Comparison of ENCODE assay signal across 9 cellular contexts in the genomic region with DNA sequence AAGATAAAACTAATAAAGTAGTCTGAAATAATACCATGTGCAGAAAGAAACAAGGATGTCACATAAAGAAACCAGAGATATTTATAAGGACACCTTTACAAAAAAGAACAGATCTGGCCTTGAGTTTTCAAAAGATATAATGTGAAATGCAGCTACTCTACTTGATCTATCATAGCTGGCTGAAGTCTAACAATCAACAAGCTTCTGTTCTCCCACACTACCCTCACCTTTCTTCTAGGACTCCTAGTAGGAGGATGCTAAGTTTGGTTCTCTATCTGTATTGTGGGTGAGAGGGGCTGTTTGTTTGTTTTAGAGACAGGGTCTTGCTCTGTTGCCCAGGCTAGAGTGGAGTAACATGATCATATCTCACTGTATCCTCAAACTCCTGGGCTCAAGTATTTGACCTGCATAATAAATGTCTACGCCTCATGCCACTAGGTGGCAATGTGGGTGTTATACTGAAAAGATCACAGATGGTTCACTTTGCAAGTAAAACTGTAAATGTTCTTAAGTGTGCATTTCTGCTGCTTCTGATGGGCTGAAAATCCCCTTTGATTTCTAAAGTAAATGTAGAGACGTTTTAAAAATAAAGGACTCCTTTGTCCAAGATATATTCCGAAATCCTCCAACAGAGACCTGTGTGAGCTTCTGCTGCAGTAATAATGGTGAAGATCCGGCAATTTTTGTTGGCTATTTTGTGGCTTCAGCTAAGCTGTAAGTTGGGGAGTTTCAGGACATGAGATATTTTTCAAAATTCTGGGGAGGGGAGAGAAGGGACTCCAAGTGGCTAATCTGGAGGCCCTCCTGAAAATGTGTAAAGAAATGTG.
DNase-seq lines count a peak whose midpoint lies in the region; ATAC-seq and TF ChIP-seq lines count a peak whose summit lies in the region.
"Had no signal": no experiment of that assay in that cellular context is flagged by ENCODE, and none has a peak within 500 bp of the region (broad histone marks: within the 10 kb centered on the region; RNA-seq: fewer than 3 reads in every experiment).

No MANE protein-coding gene starts in this region.

- H3K27me3 Mint-ChIP-seq in nephron progenitor cell (ENCODE audit: low read depth, poor library complexity) = peaks cover 6% of the 10 kb centered on the region

- H3K27me3 ChIP-seq in BE2C (no peaks in the 10 kb centered on the region; the same call in none of the 2 replicates), WERI-Rb-1 (ENCODE audit: insufficient read depth, low read depth, severe bottlenecking) (peaks cover 69% of the 10 kb centered on the region)

- H3K27ac Mint-ChIP-seq in nephron progenitor cell = no peak overlapping the region

- H3K4me3 ChIP-seq in BE2C (ENCODE audit: low read depth, low read length) = no peak overlapping the region
- no peak overlapping the region for H3K4me3 ChIP-seq in WERI-Rb-1 (ENCODE audit: low read depth, low read length)
- no peak overlapping the region for H3K4me3 ChIP-seq in fibroblast of mammary gland (ENCODE audit: control insufficient read depth, low read depth, low read length)
- H3K4me3 ChIP-seq: skin epidermis had no signal

- no peaks in the 10 kb centered on the region for H3K36me3 Mint-ChIP-seq in nephron progenitor cell (ENCODE audit: low read depth)

- no peaks in the 10 kb centered on the region for H3K9me3 ChIP-seq in BE2C
- no peaks in the 10 kb centered on the region for H3K9me3 ChIP-seq in WERI-Rb-1 (ENCODE audit: severe bottlenecking)

- TF ChIP-seq CTCF in BE2C (IDR thresholded peaks at IDR 0.05; ENCODE audit: low read depth, low read length) (peak; percentile 73), GM12874 (IDR thresholded peaks at IDR 0.05; ENCODE audit: insufficient read depth, low read depth, low read length) (peak; percentile 53), WERI-Rb-1 (IDR thresholded peaks at IDR 0.05; ENCODE audit: low read depth, low read length) (peak; percentile 51), fibroblast of mammary gland (conservative IDR thresholded peaks at IDR 0.05; ENCODE audit: control insufficient read depth, insufficient read depth, low read depth, low read length) (peak; percentile 69), nephron progenitor cell (IDR thresholded peaks at IDR 0.05) (peak; percentile 57)

- peak; percentile 49 for DNase-seq in BE2C
- DNase-seq in NCI-H1092 (lab: John Stamatoyannopoulos, UW) = peak; percentile 13
- peak; percentile 49 for DNase-seq in WERI-Rb-1
- DNase-seq in fibroblast of mammary gland (ENCODE audit: low read depth) = peak; percentile 64
- peak; percentile 53 for DNase-seq in nephron progenitor cell

- H3K4me3 Mint-ChIP-seq in nephron progenitor cell = no peak overlapping the region

- ATAC-seq in GM21526 (IDR thresholded peaks at IDR 0.05; ENCODE audit: low FRiP score, unreplicated experiment) (no peak), GM19324 (IDR thresholded peaks at IDR 0.05; ENCODE audit: low FRiP score, unreplicated experiment) (no peak)

- H3K36me3 ChIP-seq in BE2C = no peaks in the 10 kb centered on the region
- no peaks in the 10 kb centered on the region for H3K36me3 ChIP-seq in WERI-Rb-1

- H3K4me1 ChIP-seq in BE2C = no peaks in the 10 kb centered on the region

- no peak overlapping the region for H3K27ac ChIP-seq in WERI-Rb-1
- H3K27ac ChIP-seq: skin epidermis had no signal

- peaks cover 21% of the 10 kb centered on the region for H3K4me1 Mint-ChIP-seq in nephron progenitor cell

- no peaks in the 10 kb centered on the region for H3K9me3 Mint-ChIP-seq in nephron progenitor cell

Comparison
In these comparisons a context has a peak if more than half of its experiments do, and no peak if none do; other contexts are left out.
1. DNase-seq: peak in every context shown above with its lines; median percentile 64 in fibroblast of mammary gland; 53 in nephron progenitor cell; 49 in BE2C; 49 in WERI-Rb-1; 13 in NCI-H1092.